In the genomic region with DNA sequence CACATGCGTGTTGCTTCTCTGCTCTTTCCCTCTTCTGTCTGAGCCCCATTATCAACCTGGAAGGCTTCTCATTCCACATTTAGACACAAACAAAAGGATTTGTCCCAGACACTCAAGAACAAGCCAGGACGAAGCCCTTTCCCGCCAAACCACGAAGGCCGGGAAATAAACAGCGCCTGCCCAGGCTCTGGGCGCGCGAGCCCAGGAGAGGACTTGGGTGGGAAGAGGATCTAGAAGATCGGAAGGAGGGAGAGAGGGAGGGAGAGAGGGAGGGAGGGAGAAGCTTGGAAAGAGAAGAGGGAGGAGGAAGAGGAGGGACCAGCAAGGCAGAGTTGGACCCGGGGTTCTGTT, we compare ENCODE assay signal across 15 cellular contexts. TPM values are rescaled to one million over a fixed set of nuclear protein-coding genes. Genes with fewer than 3 reads are reported as not detected.
DNase-seq lines count a peak whose midpoint lies in the region; ATAC-seq and TF ChIP-seq lines count a peak whose summit lies in the region.
"Had no signal": no experiment of that assay in that cellular context is flagged by ENCODE, and none has a peak within 500 bp of the region (broad histone marks: within the 10 kb centered on the region; RNA-seq: fewer than 3 reads in every experiment).

No MANE protein-coding gene starts in this region.

- H3K36me3 Mint-ChIP-seq in activated T-helper 1 cell treated with anti-CD3 and anti-CD28 coated beads, Interleukin-12 subunit alpha, Interleukin-12 subunit beta, Interleukin-2, Interleukin-4 antibody, amounts not matched to agents 30 ng/mL and 10 ng/mL and 1 ng/mL, durations not matched to agents 14 hours and 24 hours and 36 hours (ENCODE audit: low read depth) = no peaks in the 10 kb centered on the region
- H3K36me3 Mint-ChIP-seq in memory B cell = no peaks in the 10 kb centered on the region
- no peaks in the 10 kb centered on the region for H3K36me3 Mint-ChIP-seq in type B pancreatic cell
- peaks cover 3% of the 10 kb centered on the region for H3K36me3 Mint-ChIP-seq in activated T-helper 2 cell treated with anti-CD3 and anti-CD28 coated beads, Interferon-gamma antibody, Interleukin-2, Interleukin-4, amounts not matched to agents 10 μg/mL and 5 μg/mL and 100 μg/mL, durations not matched to agents 14 hours and 24 hours and 36 hours (ENCODE audit: low read depth)

- H3K27ac Mint-ChIP-seq in stimulated activated naive CD8-positive, alpha-beta T cell treated with anti-CD3 and anti-CD28 coated beads, Interleukin-15, amount 100 ng/mL, for 72 hours = no peak overlapping the region
- peak overlapping the region; percentile 43 for H3K27ac Mint-ChIP-seq in activated T-helper 1 cell treated with anti-CD3 and anti-CD28 coated beads, Interleukin-12 subunit alpha, Interleukin-12 subunit beta, Interleukin-2, Interleukin-4 antibody, amounts not matched to agents 30 ng/mL and 10 ng/mL and 1 ng/mL, durations not matched to agents 14 hours and 24 hours and 36 hours
- H3K27ac Mint-ChIP-seq in memory B cell = peak overlapping the region; percentile 38
- peak overlapping the region; percentile 26 for H3K27ac Mint-ChIP-seq in type B pancreatic cell
- H3K27ac Mint-ChIP-seq in activated T-helper 2 cell treated with anti-CD3 and anti-CD28 coated beads, Interferon-gamma antibody, Interleukin-2, Interleukin-4, amounts not matched to agents 10 μg/mL and 5 μg/mL and 100 μg/mL, durations not matched to agents 14 hours and 24 hours and 36 hours = no peak overlapping the region

- peak overlapping the region; percentile 58 to 85 for H3K4me3 Mint-ChIP-seq in stimulated activated naive CD8-positive, alpha-beta T cell treated with anti-CD3 and anti-CD28 coated beads, Interleukin-15, amount 100 ng/mL, for 72 hours
- no peak overlapping the region for H3K4me3 Mint-ChIP-seq in activated T-helper 1 cell treated with anti-CD3 and anti-CD28 coated beads, Interleukin-12 subunit alpha, Interleukin-12 subunit beta, Interleukin-2, Interleukin-4 antibody, amounts not matched to agents 30 ng/mL and 10 ng/mL and 1 ng/mL, durations not matched to agents 14 hours and 24 hours and 36 hours
- peak overlapping the region; percentile 17 for H3K4me3 Mint-ChIP-seq in memory B cell
- H3K4me3 Mint-ChIP-seq in type B pancreatic cell = peak overlapping the region; percentile 86
- H3K4me3 Mint-ChIP-seq in activated T-helper 2 cell treated with anti-CD3 and anti-CD28 coated beads, Interferon-gamma antibody, Interleukin-2, Interleukin-4, amounts not matched to agents 10 μg/mL and 5 μg/mL and 100 μg/mL, durations not matched to agents 14 hours and 24 hours and 36 hours (ENCODE audit: low read depth) = no peak overlapping the region

- no peaks in the 10 kb centered on the region for H3K9me3 ChIP-seq in right atrium auricular region
- H3K9me3 ChIP-seq: sigmoid colon, SJSA1 had no signal

- TF ChIP-seq CTCF in type B pancreatic cell (conservative IDR thresholded peaks at IDR 0.05) (no peak), right atrium auricular region (IDR thresholded peaks at IDR 0.05) (no peak)

- H3K4me3 ChIP-seq in right atrium auricular region = no peak overlapping the region
- H3K4me3 ChIP-seq: sigmoid colon, SJSA1 had no signal

- no peak overlapping the region for H3K27ac ChIP-seq in right atrium auricular region
- H3K27ac ChIP-seq: sigmoid colon, SJSA1, WERI-Rb-1 had no signal

- H3K27me3 ChIP-seq in right atrium auricular region = peaks cover 54 to 66% of the 10 kb centered on the region in 2 donors
- H3K27me3 ChIP-seq: SJSA1 had no signal

- peaks cover 48% of the 10 kb centered on the region for H3K4me1 Mint-ChIP-seq in stimulated activated naive CD8-positive, alpha-beta T cell treated with anti-CD3 and anti-CD28 coated beads, Interleukin-15, amount 100 ng/mL, for 72 hours
- peaks cover 22% of the 10 kb centered on the region for H3K4me1 Mint-ChIP-seq in activated T-helper 1 cell treated with anti-CD3 and anti-CD28 coated beads, Interleukin-12 subunit alpha, Interleukin-12 subunit beta, Interleukin-2, Interleukin-4 antibody, amounts not matched to agents 30 ng/mL and 10 ng/mL and 1 ng/mL, durations not matched to agents 14 hours and 24 hours and 36 hours (ENCODE audit: low read depth)
- peaks cover 16% of the 10 kb centered on the region for H3K4me1 Mint-ChIP-seq in memory B cell
- H3K4me1 Mint-ChIP-seq in type B pancreatic cell (ENCODE audit: unreplicated experiment) = peaks cover 41% of the 10 kb centered on the region
- H3K4me1 Mint-ChIP-seq in activated T-helper 2 cell treated with anti-CD3 and anti-CD28 coated beads, Interferon-gamma antibody, Interleukin-2, Interleukin-4, amounts not matched to agents 10 μg/mL and 5 μg/mL and 100 μg/mL, durations not matched to agents 14 hours and 24 hours and 36 hours (ENCODE audit: low read depth) = peaks cover 23% of the 10 kb centered on the region

- DNase-seq in stimulated activated naive CD8-positive, alpha-beta T cell treated with anti-CD3 and anti-CD28 coated beads, Interleukin-15, amount 100 ng/mL, for 72 hours = no peak
- no peak for DNase-seq in stimulated activated naive CD8-positive, alpha-beta T cell treated with anti-CD3 and anti-CD28 coated beads, Interleukin-15, Interleukin-2, amounts not matched to agents 100 U/mL and 50 U/mL, for 24 hours
- no peak for DNase-seq in activated T-helper 1 cell treated with anti-CD3 and anti-CD28 coated beads, Interleukin-12 subunit alpha, Interleukin-12 subunit beta, Interleukin-2, Interleukin-4 antibody, amounts not matched to agents 30 ng/mL and 10 ng/mL and 1 ng/mL, durations not matched to agents 14 hours and 24 hours and 36 hours (ENCODE audit: low spot score)
- DNase-seq in memory B cell (ENCODE audit: low spot score in 2 of 2) (no peak), type B pancreatic cell (ENCODE audit: extremely low spot score, unreplicated experiment) (no peak), NCI-H1694 treated with DMSO at 0.1 percent for 48 hours (lab: John Stamatoyannopoulos, UW) (no peak), right atrium auricular region (ENCODE audit: low spot score) (no peak)
- DNase-seq in activated T-helper 2 cell treated with anti-CD3 and anti-CD28 coated beads, Interferon-gamma antibody, Interleukin-2, Interleukin-4, amounts not matched to agents 10 μg/mL and 5 μg/mL and 100 μg/mL, durations not matched to agents 14 hours and 24 hours and 36 hours (ENCODE audit: low spot score) = no peak
- DNase-seq: dermis blood vessel endothelial cell, NCI-H2107, sigmoid colon, WERI-Rb-1 had no signal

- ATAC-seq in stimulated activated naive CD8-positive, alpha-beta T cell treated with anti-CD3 and anti-CD28 coated beads, Interleukin-15, amount 100 ng/mL, for 72 hours = no peak
- no peak for ATAC-seq in stimulated activated naive CD8-positive, alpha-beta T cell treated with anti-CD3 and anti-CD28 coated beads, Interleukin-15, Interleukin-2, amounts not matched to agents 100 U/mL and 50 U/mL, for 24 hours
- no peak for ATAC-seq in memory B cell (ENCODE audit: low read depth)

- H3K4me1 ChIP-seq in right atrium auricular region = peaks cover 0 to 29% of the 10 kb centered on the region in 2 donors

- no peaks in the 10 kb centered on the region for H3K9me3 Mint-ChIP-seq in stimulated activated naive CD8-positive, alpha-beta T cell treated with anti-CD3 and anti-CD28 coated beads, Interleukin-15, amount 100 ng/mL, for 72 hours
- no peaks in the 10 kb centered on the region for H3K9me3 Mint-ChIP-seq in activated T-helper 1 cell treated with anti-CD3 and anti-CD28 coated beads, Interleukin-12 subunit alpha, Interleukin-12 subunit beta, Interleukin-2, Interleukin-4 antibody, amounts not matched to agents 30 ng/mL and 10 ng/mL and 1 ng/mL, durations not matched to agents 14 hours and 24 hours and 36 hours
- H3K9me3 Mint-ChIP-seq in memory B cell (no peaks in the 10 kb centered on the region), type B pancreatic cell (no peaks in the 10 kb centered on the region)
- no peaks in the 10 kb centered on the region for H3K9me3 Mint-ChIP-seq in activated T-helper 2 cell treated with anti-CD3 and anti-CD28 coated beads, Interferon-gamma antibody, Interleukin-2, Interleukin-4, amounts not matched to agents 10 μg/mL and 5 μg/mL and 100 μg/mL, durations not matched to agents 14 hours and 24 hours and 36 hours

- H3K36me3 ChIP-seq in right atrium auricular region = no peaks in the 10 kb centered on the region
- H3K36me3 ChIP-seq: sigmoid colon, SJSA1, WERI-Rb-1 had no signal

- H3K27me3 Mint-ChIP-seq in stimulated activated naive CD8-positive, alpha-beta T cell treated with anti-CD3 and anti-CD28 coated beads, Interleukin-15, amount 100 ng/mL, for 72 hours = peaks cover 100% of the 10 kb centered on the region
- peaks cover 88% of the 10 kb centered on the region for H3K27me3 Mint-ChIP-seq in activated T-helper 1 cell treated with anti-CD3 and anti-CD28 coated beads, Interleukin-12 subunit alpha, Interleukin-12 subunit beta, Interleukin-2, Interleukin-4 antibody, amounts not matched to agents 30 ng/mL and 10 ng/mL and 1 ng/mL, durations not matched to agents 14 hours and 24 hours and 36 hours (ENCODE audit: insufficient read depth)
- H3K27me3 Mint-ChIP-seq in memory B cell = peaks cover 36% of the 10 kb centered on the region
- H3K27me3 Mint-ChIP-seq in type B pancreatic cell = peaks cover 92% of the 10 kb centered on the region
- peaks cover 90% of the 10 kb centered on the region for H3K27me3 Mint-ChIP-seq in activated T-helper 2 cell treated with anti-CD3 and anti-CD28 coated beads, Interferon-gamma antibody, Interleukin-2, Interleukin-4, amounts not matched to agents 10 μg/mL and 5 μg/mL and 100 μg/mL, durations not matched to agents 14 hours and 24 hours and 36 hours (ENCODE audit: low read depth)

- intact Hi-C loops in activated T-helper 1 cell treated with anti-CD3 and anti-CD28 coated beads, Interleukin-12 subunit alpha, Interleukin-12 subunit beta, Interleukin-2, Interleukin-4 antibody, amounts not matched to agents 30 ng/mL and 10 ng/mL and 1 ng/mL, durations not matched to agents 14 hours and 24 hours and 36 hours (cut with micrococcal nuclease) = loop anchor here (1.0 to 5.0 kb wide), 3 partner anchors 13 to 1844 kb away; no protein-coding TSS in a partner anchor
- intact Hi-C loops in activated T-helper 2 cell treated with anti-CD3 and anti-CD28 coated beads, Interferon-gamma antibody, Interleukin-2, Interleukin-4, amounts not matched to agents 10 μg/mL and 5 μg/mL and 100 μg/mL, durations not matched to agents 14 hours and 24 hours and 36 hours (cut with micrococcal nuclease) = loop anchor here (2.0 to 10.0 kb wide), 2 partner anchors 13 to 193 kb away; no protein-coding TSS in a partner anchor

RNA-seq across cellular contexts. Expression of gene SP9, which starts 6.8 kb away (rescaled TPM):
- not detected in 2 replicates for total RNA-seq in activated T-helper 1 cell treated with anti-CD3 and anti-CD28 coated beads, Interleukin-12 subunit alpha, Interleukin-12 subunit beta, Interleukin-2, Interleukin-4 antibody, amounts not matched to agents 30 ng/mL and 10 ng/mL and 1 ng/mL, durations not matched to agents 14 hours and 24 hours and 36 hours
- 0.56 TPM in 1 of 2 replicates, not detected in the other for total RNA-seq in type B pancreatic cell (ENCODE audit: low replicate concordance)
- total RNA-seq in activated T-helper 2 cell treated with anti-CD3 and anti-CD28 coated beads, Interferon-gamma antibody, Interleukin-2, Interleukin-4, amounts not matched to agents 10 μg/mL and 5 μg/mL and 100 μg/mL, durations not matched to agents 14 hours and 24 hours and 36 hours = not detected in 2 replicates
- total RNA-seq in right atrium auricular region = not detected
- total RNA-seq: dermis blood vessel endothelial cell, fibroblast of lung, mesenteric fat pad, sigmoid colon had no signal

Comparison
In these comparisons a context has a peak if more than half of its experiments do, and no peak if none do; other contexts are left out.
1. H3K27ac Mint-ChIP-seq: peak in activated T-helper 1 cell treated with anti-CD3 and anti-CD28 coated beads, Interleukin-12 subunit alpha, Interleukin-12 subunit beta, Interleukin-2, Interleukin-4 antibody, amounts not matched to agents 30 ng/mL and 10 ng/mL and 1 ng/mL, durations not matched to agents 14 hours and 24 hours and 36 hours (single experiment), memory B cell (single experiment) and type B pancreatic cell (single experiment); none in stimulated activated naive CD8-positive, alpha-beta T cell treated with anti-CD3 and anti-CD28 coated beads, Interleukin-15, amount 100 ng/mL, for 72 hours (0 of 2) and activated T-helper 2 cell treated with anti-CD3 and anti-CD28 coated beads, Interferon-gamma antibody, Interleukin-2, Interleukin-4, amounts not matched to agents 10 μg/mL and 5 μg/mL and 100 μg/mL, durations not matched to agents 14 hours and 24 hours and 36 hours (single experiment).
2. H3K4me3 Mint-ChIP-seq: peak in stimulated activated naive CD8-positive, alpha-beta T cell treated with anti-CD3 and anti-CD28 coated beads, Interleukin-15, amount 100 ng/mL, for 72 hours (2 of 2), memory B cell (single experiment) and type B pancreatic cell (single experiment); none in activated T-helper 1 cell treated with anti-CD3 and anti-CD28 coated beads, Interleukin-12 subunit alpha, Interleukin-12 subunit beta, Interleukin-2, Interleukin-4 antibody, amounts not matched to agents 30 ng/mL and 10 ng/mL and 1 ng/mL, durations not matched to agents 14 hours and 24 hours and 36 hours (single experiment) and activated T-helper 2 cell treated with anti-CD3 and anti-CD28 coated beads, Interferon-gamma antibody, Interleukin-2, Interleukin-4, amounts not matched to agents 10 μg/mL and 5 μg/mL and 100 μg/mL, durations not matched to agents 14 hours and 24 hours and 36 hours (single experiment).